ENCODE assay signal across 24 cellular contexts in genomic region chr13:44386932-44387556, GRCh38. TPM values are rescaled to one million over a fixed set of nuclear protein-coding genes. Genes with fewer than 3 reads are reported as not detected.
DNase-seq lines count a peak whose midpoint lies in the region; ATAC-seq and TF ChIP-seq lines count a peak whose summit lies in the region.
"Had no signal": no experiment of that assay in that cellular context is flagged by ENCODE, and none has a peak within 500 bp of the region (broad histone marks: within the 10 kb centered on the region; RNA-seq: fewer than 3 reads in every experiment).

No MANE protein-coding gene starts in this region.

- H3K27me3 ChIP-seq in SJCRH30 (no peaks in the 10 kb centered on the region), neural progenitor cell (no peaks in the 10 kb centered on the region)
- H3K27me3 ChIP-seq: brain microvascular endothelial cell, ovary, upper lobe of right lung had no signal

- H3K27me3 Mint-ChIP-seq in neural progenitor cell (ENCODE audit: insufficient read depth, low read depth) = peaks cover 3% of the 10 kb centered on the region
- no peaks in the 10 kb centered on the region for H3K27me3 Mint-ChIP-seq in activated T-cell treated with anti-CD3 and anti-CD28 coated beads, Interleukin-2, amount 50 U/mL, for 4 hours (ENCODE audit: low read depth)

- H3K36me3 Mint-ChIP-seq in neural progenitor cell = no peaks in the 10 kb centered on the region
- no peaks in the 10 kb centered on the region for H3K36me3 Mint-ChIP-seq in activated T-cell treated with anti-CD3 and anti-CD28 coated beads, Interleukin-2, amount 50 U/mL, for 4 hours (ENCODE audit: insufficient read depth)
- H3K36me3 Mint-ChIP-seq: activated naive CD4-positive, alpha-beta T cell treated with anti-CD3 and anti-CD28 coated beads, Interleukin-2, amount 10 ng/mL, durations not matched to agents 7 days and 5 days; natural killer cell; WTC11 had no signal

- H3K4me3 ChIP-seq in SJCRH30 (peak overlapping the region; percentile 24; the same call in 1 of the 2 replicates), fibroblast of villous mesenchyme (ENCODE audit: low read depth, low read length) (no peak overlapping the region), neural progenitor cell (no peak overlapping the region)
- H3K4me3 ChIP-seq: ovary, upper lobe of right lung had no signal

- no peaks in the 10 kb centered on the region for H4K20me1 ChIP-seq in neural progenitor cell (ENCODE audit: low read depth)

- H3K9ac ChIP-seq in neural progenitor cell = no peak overlapping the region
- H3K9ac ChIP-seq: KMS-11 had no signal

- no peaks in the 10 kb centered on the region for H3K9me3 ChIP-seq in SJCRH30 (replicated peaks)
- H3K9me3 ChIP-seq in neural progenitor cell (ENCODE audit: low read depth) = no peaks in the 10 kb centered on the region
- H3K9me3 ChIP-seq: ovary, upper lobe of right lung had no signal

- H3K36me3 ChIP-seq in SJCRH30 (no peaks in the 10 kb centered on the region), neural progenitor cell (no peaks in the 10 kb centered on the region)
- H3K36me3 ChIP-seq: brain microvascular endothelial cell, ovary, upper lobe of right lung had no signal

- H3K4me1 ChIP-seq in SJCRH30 = no peaks in the 10 kb centered on the region
- H3K4me1 ChIP-seq in neural progenitor cell = peaks cover 28% of the 10 kb centered on the region
- H3K4me1 ChIP-seq: upper lobe of right lung had no signal

- H3K4me1 Mint-ChIP-seq in neural progenitor cell = peaks cover 43% of the 10 kb centered on the region
- no peaks in the 10 kb centered on the region for H3K4me1 Mint-ChIP-seq in activated T-cell treated with anti-CD3 and anti-CD28 coated beads, Interleukin-2, amount 50 U/mL, for 4 hours (ENCODE audit: low read depth)
- H3K4me1 Mint-ChIP-seq: activated naive CD4-positive, alpha-beta T cell treated with anti-CD3 and anti-CD28 coated beads, Interleukin-2, amount 10 ng/mL, durations not matched to agents 7 days and 5 days; natural killer cell had no signal

- no peak for ATAC-seq in activated T-cell treated with anti-CD3 and anti-CD28 coated beads, Interleukin-2, amount 50 U/mL, for 4 hours
- no peak for ATAC-seq in HG03571 (IDR thresholded peaks at IDR 0.05; ENCODE audit: unreplicated experiment)
- ATAC-seq: natural killer cell, upper lobe of right lung, WTC11 had no signal

- H3K4me2 ChIP-seq in neural progenitor cell = peak overlapping the region; percentile 15
- H3K4me2 ChIP-seq: KMS-11 had no signal

- TF ChIP-seq CTCF in fibroblast of villous mesenchyme (IDR thresholded peaks at IDR 0.05; ENCODE audit: insufficient read depth, low read depth, low read length) (no peak), neural progenitor cell (IDR thresholded peaks at IDR 0.05) (no peak)

- DNase-seq in ELF-1 (ENCODE audit: low read depth, low spot score) (peak; percentile 58), SJCRH30 (no peak), fibroblast of villous mesenchyme (ENCODE audit: low read depth) (peak; percentile 24), neural progenitor cell (ENCODE audit: low spot score) (peak; percentile 55), foreskin melanocyte (no peak)
- no peak for DNase-seq in activated T-cell treated with anti-CD3 and anti-CD28 coated beads, Interleukin-2, amount 50 U/mL, for 4 hours
- no peak for DNase-seq in activated CD4-positive, CD25-positive, alpha-beta regulatory T cell treated with anti-CD3 and anti-CD28 coated beads, Interleukin-2, amount 50 U/mL, for 72 hours
- DNase-seq: activated naive CD4-positive, alpha-beta T cell treated with anti-CD3 and anti-CD28 coated beads, Interleukin-2, amount 10 ng/mL, durations not matched to agents 7 days and 5 days; amniotic stem cell; brain microvascular endothelial cell; effector CD8-positive, alpha-beta T cell; foreskin fibroblast; HFFc6; natural killer cell; NCI-H1436 treated with DMSO at 0.1 percent for 48 hours; ovary; Right ventricle myocardium superior; small intestine; stimulated activated CD4-positive, alpha-beta T cell treated with anti-CD3 and anti-CD28 coated beads, Interleukin-1b, Interleukin-23, amount 100 ng/mL, for 48 hours; upper lobe of right lung had no signal

- H2AFZ ChIP-seq in neural progenitor cell (replicated peaks) = peak overlapping the region; percentile 15

- no peak overlapping the region for H3K27ac ChIP-seq in SJCRH30
- H3K27ac ChIP-seq in neural progenitor cell = no peak overlapping the region
- H3K27ac ChIP-seq: brain microvascular endothelial cell, KMS-11, ovary, upper lobe of right lung had no signal

- no peaks in the 10 kb centered on the region for H3K79me2 ChIP-seq in neural progenitor cell (ENCODE audit: low read depth)

- H3K27ac Mint-ChIP-seq in neural progenitor cell = no peak overlapping the region
- H3K27ac Mint-ChIP-seq: activated naive CD4-positive, alpha-beta T cell treated with anti-CD3 and anti-CD28 coated beads, Interleukin-2, amount 10 ng/mL, durations not matched to agents 7 days and 5 days; activated T-helper 1 cell treated with anti-CD3 and anti-CD28 coated beads, Interleukin-12 subunit alpha, Interleukin-12 subunit beta, Interleukin-2, Interleukin-4 antibody, amounts not matched to agents 30 ng/mL and 10 ng/mL and 1 ng/mL, durations not matched to agents 14 hours and 24 hours and 36 hours; HFFc6; natural killer cell; WTC11 had no signal

- H3K9me3 Mint-ChIP-seq in neural progenitor cell = no peaks in the 10 kb centered on the region
- no peaks in the 10 kb centered on the region for H3K9me3 Mint-ChIP-seq in activated T-cell treated with anti-CD3 and anti-CD28 coated beads, Interleukin-2, amount 50 U/mL, for 4 hours
- H3K9me3 Mint-ChIP-seq: activated naive CD4-positive, alpha-beta T cell treated with anti-CD3 and anti-CD28 coated beads, Interleukin-2, amount 10 ng/mL, durations not matched to agents 7 days and 5 days; activated T-helper 1 cell treated with anti-CD3 and anti-CD28 coated beads, Interleukin-12 subunit alpha, Interleukin-12 subunit beta, Interleukin-2, Interleukin-4 antibody, amounts not matched to agents 30 ng/mL and 10 ng/mL and 1 ng/mL, durations not matched to agents 14 hours and 24 hours and 36 hours; HFFc6; natural killer cell; WTC11 had no signal

- no peak overlapping the region for H3K4me3 Mint-ChIP-seq in neural progenitor cell
- H3K4me3 Mint-ChIP-seq in activated T-cell treated with anti-CD3 and anti-CD28 coated beads, Interleukin-2, amount 50 U/mL, for 4 hours = no peak overlapping the region
- H3K4me3 Mint-ChIP-seq: activated naive CD4-positive, alpha-beta T cell treated with anti-CD3 and anti-CD28 coated beads, Interleukin-2, amount 10 ng/mL, durations not matched to agents 7 days and 5 days; activated T-helper 1 cell treated with anti-CD3 and anti-CD28 coated beads, Interleukin-12 subunit alpha, Interleukin-12 subunit beta, Interleukin-2, Interleukin-4 antibody, amounts not matched to agents 30 ng/mL and 10 ng/mL and 1 ng/mL, durations not matched to agents 14 hours and 24 hours and 36 hours; HFFc6; natural killer cell; WTC11 had no signal

- peaks cover 5% of the 10 kb centered on the region for H3F3A ChIP-seq in neural progenitor cell (ENCODE audit: low read depth)

RNA-seq across cellular contexts. Expression of gene SERP2, which starts 13.4 kb away (rescaled TPM):
- not detected in 2 replicates for total RNA-seq in SJCRH30 (2014; rRNA removed; shearing (Covaris generic))
- 5.5 and 5.6 TPM in 2 replicates for total RNA-seq in fibroblast of villous mesenchyme
- total RNA-seq in neural progenitor cell (ENCODE audit: low replicate concordance) = 2.5 and 8.1 TPM in 2 replicates
- total RNA-seq in activated T-cell treated with anti-CD3 and anti-CD28 coated beads, Interleukin-2, amount 50 U/mL, for 4 hours = under 1 TPM in 2 of 3 donors, not detected in 1; 0.63 to 0.76 TPM
- total RNA-seq: activated T-helper 1 cell treated with anti-CD3 and anti-CD28 coated beads, Interleukin-12 subunit alpha, Interleukin-12 subunit beta, Interleukin-2, Interleukin-4 antibody, amounts not matched to agents 30 ng/mL and 10 ng/mL and 1 ng/mL, durations not matched to agents 14 hours and 24 hours and 36 hours had no signal

Comparison
In these comparisons a context has a peak if more than half of its experiments do, and no peak if none do; other contexts are left out.
1. DNase-seq: peak in ELF-1 (single experiment), fibroblast of villous mesenchyme (single experiment) and neural progenitor cell (single experiment); none in SJCRH30 (0 of 2), activated T-cell treated with anti-CD3 and anti-CD28 coated beads, Interleukin-2, amount 50 U/mL, for 4 hours (single experiment), activated CD4-positive, CD25-positive, alpha-beta regulatory T cell treated with anti-CD3 and anti-CD28 coated beads, Interleukin-2, amount 50 U/mL, for 72 hours (single experiment) and foreskin melanocyte (single experiment).